Comparison of ENCODE assay signal across 17 cellular contexts in genomic region chr1:158146165-158146564, GRCh38. TPM values are rescaled to one million over a fixed set of nuclear protein-coding genes. Genes with fewer than 3 reads are reported as not detected.
DNase-seq lines count a peak whose midpoint lies in the region; ATAC-seq and TF ChIP-seq lines count a peak whose summit lies in the region.
"Had no signal": no experiment of that assay in that cellular context is flagged by ENCODE, and none has a peak within 500 bp of the region (broad histone marks: within the 10 kb centered on the region; RNA-seq: fewer than 3 reads in every experiment).

No MANE protein-coding gene starts in this region.

- TF ChIP-seq CTCF in astrocyte of the spinal cord (IDR thresholded peaks at IDR 0.05; ENCODE audit: low read depth, low read length) (no peak), fibroblast of villous mesenchyme (IDR thresholded peaks at IDR 0.05; ENCODE audit: insufficient read depth, low read depth, low read length) (no peak)

- ATAC-seq in right cardiac atrium (no peak), left ventricle myocardium superior (no peak), GM18502 (IDR thresholded peaks at IDR 0.05; ENCODE audit: poor library complexity, unreplicated experiment) (no peak), HG02571 (IDR thresholded peaks at IDR 0.05; ENCODE audit: unreplicated experiment) (no peak)
- ATAC-seq: HCT116, WTC11 had no signal

- no peak overlapping the region for H3K4me3 ChIP-seq in right cardiac atrium (ENCODE audit: low read length)
- no peak overlapping the region for H3K4me3 ChIP-seq in astrocyte of the spinal cord (ENCODE audit: low read depth, low read length)
- H3K4me3 ChIP-seq in fibroblast of villous mesenchyme (ENCODE audit: low read depth, low read length): no peak overlapping the region

- H3K4me1 ChIP-seq in right cardiac atrium (ENCODE audit: control insufficient read depth, insufficient read depth, low read length): peaks cover 18% of the 10 kb centered on the region

- intact Hi-C loops in right cardiac atrium (cut with DNase I) (no loop called here), left ventricle myocardium superior (cut with micrococcal nuclease) (no loop called here)

- no peaks in the 10 kb centered on the region for H3K27me3 ChIP-seq in right cardiac atrium (ENCODE audit: control insufficient read depth, insufficient read depth)

- 59% methylated on average over 6 of the region's 6 CpGs for WGBS in right cardiac atrium

- in situ Hi-C loops in astrocyte of the spinal cord (cut with HindIII; ENCODE audit: low sequenced_read_pairs): no loop called here

- DNase-seq in right cardiac atrium: no peak
- no peak for DNase-seq in left ventricle myocardium superior
- peak; percentile 12 for DNase-seq in astrocyte of the spinal cord (ENCODE audit: low read depth, low spot score)
- peak; percentile 85 for DNase-seq in fibroblast of villous mesenchyme (ENCODE audit: low read depth)
- no peak for DNase-seq in inferior parietal cortex (ENCODE audit: extremely low spot score)
- DNase-seq in NCI-H748 treated with DMSO at 0.1 percent for 48 hours (lab: John Stamatoyannopoulos, UW): no peak
- DNase-seq: activated naive CD4-positive, alpha-beta T cell; Calu3; cerebellar nuclear complex; midbrain; MV-4-11; occipital lobe had no signal

- H3K9me3 ChIP-seq in right cardiac atrium (ENCODE audit: control insufficient read depth, low read length): no peaks in the 10 kb centered on the region

- H3K27ac ChIP-seq in right cardiac atrium (ENCODE audit: low read length): peak overlapping the region; percentile 66

RNA-seq across cellular contexts. Expression of gene CD1D, which starts 34.5 kb away (rescaled TPM):
- 1 to 10 TPM in 3 of 4 donors, under 1 TPM in 1; 0.64 to 3.4 (median 1.8) TPM for total RNA-seq in right cardiac atrium
- 1.1 TPM for polyA plus RNA-seq in right cardiac atrium
- total RNA-seq in left ventricle myocardium superior: 1.4 TPM
- total RNA-seq in fibroblast of villous mesenchyme: under 0.01 TPM in 2 replicates
- polyA plus RNA-seq: AG04450 had no signal

Comparison
In these comparisons a context has a peak if more than half of its experiments do, and no peak if none do; other contexts are left out.
1. DNase-seq: peak in astrocyte of the spinal cord (single experiment) and fibroblast of villous mesenchyme (single experiment); none in right cardiac atrium (0 of 3), left ventricle myocardium superior (single experiment), inferior parietal cortex (single experiment) and NCI-H748 treated with DMSO at 0.1 percent for 48 hours (single experiment).